8 cellular contexts compared by ENCODE assay signal in genomic region chr18:9612215-9612830, GRCh38. TPM values are rescaled to one million over a fixed set of nuclear protein-coding genes. Genes with fewer than 3 reads are reported as not detected.
A peak's percentile ranks its signal among the peaks of the same experiment; 100 is the strongest.
DNase-seq lines count a peak whose midpoint lies in the region; ATAC-seq and TF ChIP-seq lines count a peak whose summit lies in the region.

No MANE protein-coding gene starts in this region.

- H2AFZ ChIP-seq in SK-N-SH (ENCODE audit: low read depth): no peak overlapping the region

- H3K79me2 ChIP-seq in SK-N-SH (ENCODE audit: insufficient read depth): peaks cover 78% of the 10 kb centered on the region

- intact Hi-C loops in Calu3 (cut with micrococcal nuclease; ENCODE audit: unreplicated experiment): loop anchor here (1.0 kb wide), 2 partner anchors 61 to 71 kb away; no protein-coding TSS in a partner anchor

- DNase-seq in Calu3: peak; percentile 56
- DNase-seq in MV-4-11 (lab: John Stamatoyannopoulos, UW): peak; percentile 26
- peak; percentile 66 for DNase-seq in SK-N-SH
- no peak for DNase-seq in brain microvascular endothelial cell
- peak; percentile 61 for DNase-seq in iris pigment epithelial cell (ENCODE audit: low read depth)
- DNase-seq in stimulated activated CD4-positive, alpha-beta T cell treated with anti-CD3 and anti-CD28 coated beads, Interleukin-1b, Interleukin-23, amount 100 ng/mL, for 4 hours (ENCODE audit: low read depth in 2 of 2): peak; percentile 1 to 28

- H3K4me1 ChIP-seq in SK-N-SH (ENCODE audit: control insufficient read depth in 1 of 2, insufficient read depth in 2 of 2, low read depth in 1 of 2, low read length in 1 of 2): peaks cover 19 to 25% of the 10 kb centered on the region in 2 experiments; a peak in 3 of 4 replicates

- H3K9me3 ChIP-seq in SK-N-SH: no peaks in the 10 kb centered on the region

- peak overlapping the region; percentile 99 for H3K4me3 Mint-ChIP-seq in Calu3 (ENCODE audit: low read depth, unreplicated experiment)

- no peak for TF ChIP-seq EP300 in SK-N-SH (IDR thresholded peaks at IDR 0.05; ENCODE audit: borderline replicate concordance in 1 of 2, low read depth in 1 of 2, low read length in 1 of 2)

- peak overlapping the region; percentile 97 for H3K9ac ChIP-seq in SK-N-SH

- peaks cover 40% of the 10 kb centered on the region for H3K36me3 Mint-ChIP-seq in Calu3 (ENCODE audit: insufficient read depth, unreplicated experiment)

- peak; percentile 57 for TF ChIP-seq CTCF in Calu3 (IDR thresholded peaks at IDR 0.05; ENCODE audit: unreplicated experiment)
- peak; percentile 80 for TF ChIP-seq CTCF in SK-N-SH (IDR thresholded peaks at IDR 0.05)
- peak; percentile 79 for TF ChIP-seq CTCF in brain microvascular endothelial cell (IDR thresholded peaks at IDR 0.05; ENCODE audit: low read depth, low read length, missing control alignments)

- CTCF ChIA-PET in Calu3 (lab: Charles Lee): interaction anchor here (0.6 to 1.4 kb wide), 7 partner anchors 37 to 125 kb away, joined by 3 to 25 read pairs (median 5); no protein-coding TSS in a partner anchor
- CTCF ChIA-PET in SK-N-SH (lab: Yijun Ruan, JAX): interaction anchor here (0.5 to 2.0 kb wide), 35 partner anchors 8 to 360 kb away, joined by 3 to 12 read pairs (median 4); partner anchors contain the start of genes RAB31 and VAPA

- no peaks in the 10 kb centered on the region for H3K9me3 Mint-ChIP-seq in Calu3 (ENCODE audit: low read depth, unreplicated experiment)

- H3K4me3 ChIP-seq in SK-N-SH (ENCODE audit: low read depth in 2 of 2, low read length in 1 of 2) (peak overlapping the region; percentile 63 to 86; a peak in 3 of 4 replicates), brain microvascular endothelial cell (ENCODE audit: low read depth, low read length) (peak overlapping the region; percentile 80)

- H3K27me3 ChIP-seq in SK-N-SH (ENCODE audit: insufficient read depth): no peaks in the 10 kb centered on the region
- no peaks in the 10 kb centered on the region for H3K27me3 ChIP-seq in brain microvascular endothelial cell (replicated peaks)

- peak overlapping the region; percentile 97 for H3K27ac Mint-ChIP-seq in Calu3 (ENCODE audit: unreplicated experiment)

- H3K36me3 ChIP-seq in SK-N-SH (replicated peaks in 1 of 2; ENCODE audit: control insufficient read depth in 1 of 2, insufficient read depth in 2 of 2, low read length in 1 of 2) (peaks cover 9 to 24% of the 10 kb centered on the region in 2 experiments), brain microvascular endothelial cell (replicated peaks) (peaks cover 7% of the 10 kb centered on the region)

- peak overlapping the region; percentile 24 to 93; a peak in 3 of 4 replicates for H3K27ac ChIP-seq in SK-N-SH (ENCODE audit: low read depth in 2 of 2, low read length in 1 of 2)
- no peak overlapping the region for H3K27ac ChIP-seq in brain microvascular endothelial cell

- no peaks in the 10 kb centered on the region for H3K27me3 Mint-ChIP-seq in Calu3 (ENCODE audit: unreplicated experiment)

- POLR2A ChIA-PET in SK-N-SH (lab: Yijun Ruan, JAX): no interaction called here

- H3F3A ChIP-seq in SK-N-SH (replicated peaks; ENCODE audit: insufficient read depth): peaks cover 21% of the 10 kb centered on the region

- peaks cover 60% of the 10 kb centered on the region for H4K20me1 ChIP-seq in SK-N-SH (ENCODE audit: insufficient read depth)

- TF ChIP-seq RAD21 in SK-N-SH (IDR thresholded peaks at IDR 0.05; ENCODE audit: low read length): peak; percentile 75

- H3K9me2 ChIP-seq in SK-N-SH: no peaks in the 10 kb centered on the region

- H3K4me1 Mint-ChIP-seq in Calu3 (ENCODE audit: low read depth, unreplicated experiment): peaks cover 54% of the 10 kb centered on the region

- 84% methylated on average over 3 of the region's 3 CpGs for WGBS in SK-N-SH (ENCODE audit: low lambda C conversion rate)

- ATAC-seq in GM21529 (IDR thresholded peaks at IDR 0.05; ENCODE audit: unreplicated experiment) (peak; percentile 38), GM21528 (IDR thresholded peaks at IDR 0.05; ENCODE audit: low FRiP score, unreplicated experiment) (no peak)

- peak overlapping the region; percentile 83 for H3K4me2 ChIP-seq in SK-N-SH

- in situ Hi-C loops in brain microvascular endothelial cell (cut with HindIII; ENCODE audit: low pct_ligation_motif_present, low sequenced_read_pairs): no loop called here

- no TSS peak for BruUV-seq in Calu3 (replicated peaks; lab: Mats Ljungman, UMichigan)

TF ChIP-seq in SK-N-SH, 30 proteins besides CTCF, POLR2A, EP300 and RAD21:
- TF ChIP-seq PBX3 (IDR thresholded peaks at IDR 0.05): no peak
- TF ChIP-seq SMC3 (IDR thresholded peaks at IDR 0.05; ENCODE audit: low read depth, low read length): peak; percentile 78
- TF ChIP-seq SIN3A (IDR thresholded peaks at IDR 0.05; ENCODE audit: borderline replicate concordance, low read depth, low read length): no peak

RNA-seq across cellular contexts. Expression of gene PPP4R1, which starts 2.0 kb away (rescaled TPM):
- 110 and 115 TPM in 2 replicates for total RNA-seq in Calu3 (2022)
- 53.4 and 84.4 TPM in 2 replicates for polyA plus RNA-seq in SK-N-SH (2012; rRNA removed)
- 45.2 and 55.9 TPM in 2 replicates for polyA plus RNA-seq in SK-N-SH (2012; cell fraction: cytosol; rRNA removed)
- 161 and 195 TPM in 2 replicates for polyA plus RNA-seq in SK-N-SH (2012; cell fraction: nucleus; rRNA removed)
